Comparison of ENCODE assay signal across 1 cellular context in genomic region chr5:103119765-103120606, GRCh38.
TF ChIP-seq lines count a peak whose summit lies in the region.

A gene with protein sequence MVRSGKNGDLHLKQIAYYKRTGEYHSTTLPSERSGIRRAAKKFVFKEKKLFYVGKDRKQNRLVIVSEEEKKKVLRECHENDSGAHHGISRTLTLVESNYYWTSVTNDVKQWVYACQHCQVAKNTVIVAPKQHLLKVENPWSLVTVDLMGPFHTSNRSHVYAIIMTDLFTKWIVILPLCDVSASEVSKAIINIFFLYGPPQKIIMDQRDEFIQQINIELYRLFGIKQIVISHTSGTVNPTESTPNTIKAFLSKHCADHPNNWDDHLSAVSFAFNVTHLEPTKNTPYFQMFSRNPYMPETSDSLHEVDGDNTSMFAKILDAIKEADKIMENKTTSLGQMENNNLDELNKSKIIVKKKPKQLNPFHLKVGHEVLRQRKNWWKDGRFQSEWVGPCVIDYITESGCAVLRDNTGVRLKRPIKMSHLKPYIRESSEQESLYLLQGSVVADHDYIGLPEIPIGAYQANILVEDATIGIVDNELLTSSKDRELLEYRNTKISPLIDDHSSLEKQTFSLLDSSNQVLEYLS (minus strand): TSS chr5:103120138. CDS start chr5:103108707, 11,431 bp downstream.
TSS of gene PPIP5K2 (plus strand) at chr5:103120301. CDS start at chr5:103129590, 9,289 bp downstream.

TF ChIP-seq in GM12878, 131 proteins besides CTCF, POLR2A, EP300 and RAD21 (continued from another document and continues in another):
- TF ChIP-seq RELA (IDR thresholded peaks at IDR 0.05; ENCODE audit: borderline replicate concordance, partially characterized antibody) = peak; percentile 91
- no peak for TF ChIP-seq JUND (IDR thresholded peaks at IDR 0.05; ENCODE audit: low read depth, low read length)
- TF ChIP-seq CBFB (IDR thresholded peaks at IDR 0.05; ENCODE audit: low read depth) = 0 out of 2 replicates have a peak, but pooled peaks have one; percentile 30
- peak; percentile 54 for TF ChIP-seq TCF7 (IDR thresholded peaks at IDR 0.05; ENCODE audit: borderline replicate concordance)
- TF ChIP-seq TCF12 (IDR thresholded peaks at IDR 0.05; ENCODE audit: low read depth, low read length) = 0 out of 2 replicates have a peak, but pooled peaks have one; percentile 29
- no peak for TF ChIP-seq STAT3 (IDR thresholded peaks at IDR 0.05; ENCODE audit: low read depth, low read length)
- peak; percentile 68; the same call in 1 of the 2 replicates for TF ChIP-seq PAX5 (IDR thresholded peaks at IDR 0.05; ENCODE audit: borderline replicate concordance, low read depth, low read length)
- TF ChIP-seq HCFC1 (IDR thresholded peaks at IDR 0.05; ENCODE audit: low read length) = peak; percentile 92
- peak in 1 of 2 experiments; percentile 72; a peak in 1 of 4 replicates for TF ChIP-seq ETV6 (conservative IDR thresholded peaks at IDR 0.05 in 1 of 2, IDR thresholded peaks at IDR 0.05 in 1 of 2; ENCODE audit: borderline replicate concordance in 1 of 2, low read depth in 1 of 2)
- TF ChIP-seq EZH2 (IDR thresholded peaks at IDR 0.05; ENCODE audit: borderline replicate concordance, control insufficient read depth, low read depth, low read length) = no peak
- 0 out of 2 replicates have a peak, but pooled peaks have one; percentile 5 for TF ChIP-seq BCL11A (IDR thresholded peaks at IDR 0.05; ENCODE audit: low read depth, low read length)
- TF ChIP-seq FOS (IDR thresholded peaks at IDR 0.05; ENCODE audit: borderline replicate concordance, extremely low read depth, insufficient read length) = no peak
- TF ChIP-seq MTA2 (IDR thresholded peaks at IDR 0.05; ENCODE audit: low read depth) = peak; percentile 67
- TF ChIP-seq MTA3 (IDR thresholded peaks at IDR 0.05; ENCODE audit: borderline replicate concordance, low read length) = peak; percentile 56; the same call in 1 of the 2 replicates
- TF ChIP-seq PML (IDR thresholded peaks at IDR 0.05; ENCODE audit: low read length) = peak; percentile 88
- TF ChIP-seq MYB (IDR thresholded peaks at IDR 0.05; ENCODE audit: borderline replicate concordance, low read depth, low read length) = no peak
- TF ChIP-seq, protein P1, sequence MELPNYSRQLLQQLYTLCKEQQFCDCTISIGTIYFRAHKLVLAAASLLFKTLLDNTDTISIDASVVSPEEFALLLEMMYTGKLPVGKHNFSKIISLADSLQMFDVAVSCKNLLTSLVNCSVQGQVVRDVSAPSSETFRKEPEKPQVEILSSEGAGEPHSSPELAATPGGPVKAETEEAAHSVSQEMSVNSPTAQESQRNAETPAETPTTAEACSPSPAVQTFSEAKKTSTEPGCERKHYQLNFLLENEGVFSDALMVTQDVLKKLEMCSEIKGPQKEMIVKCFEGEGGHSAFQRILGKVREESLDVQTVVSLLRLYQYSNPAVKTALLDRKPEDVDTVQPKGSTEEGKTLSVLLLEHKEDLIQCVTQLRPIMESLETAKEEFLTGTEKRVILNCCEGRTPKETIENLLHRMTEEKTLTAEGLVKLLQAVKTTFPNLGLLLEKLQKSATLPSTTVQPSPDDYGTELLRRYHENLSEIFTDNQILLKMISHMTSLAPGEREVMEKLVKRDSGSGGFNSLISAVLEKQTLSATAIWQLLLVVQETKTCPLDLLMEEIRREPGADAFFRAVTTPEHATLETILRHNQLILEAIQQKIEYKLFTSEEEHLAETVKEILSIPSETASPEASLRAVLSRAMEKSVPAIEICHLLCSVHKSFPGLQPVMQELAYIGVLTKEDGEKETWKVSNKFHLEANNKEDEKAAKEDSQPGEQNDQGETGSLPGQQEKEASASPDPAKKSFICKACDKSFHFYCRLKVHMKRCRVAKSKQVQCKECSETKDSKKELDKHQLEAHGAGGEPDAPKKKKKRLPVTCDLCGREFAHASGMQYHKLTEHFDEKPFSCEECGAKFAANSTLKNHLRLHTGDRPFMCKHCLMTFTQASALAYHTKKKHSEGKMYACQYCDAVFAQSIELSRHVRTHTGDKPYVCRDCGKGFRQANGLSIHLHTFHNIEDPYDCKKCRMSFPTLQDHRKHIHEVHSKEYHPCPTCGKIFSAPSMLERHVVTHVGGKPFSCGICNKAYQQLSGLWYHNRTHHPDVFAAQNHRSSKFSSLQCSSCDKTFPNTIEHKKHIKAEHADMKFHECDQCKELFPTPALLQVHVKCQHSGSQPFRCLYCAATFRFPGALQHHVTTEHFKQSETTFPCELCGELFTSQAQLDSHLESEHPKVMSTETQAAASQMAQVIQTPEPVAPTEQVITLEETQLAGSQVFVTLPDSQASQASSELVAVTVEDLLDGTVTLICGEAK (IDR thresholded peaks at IDR 0.05; ENCODE audit: borderline replicate concordance) = peak; percentile 100
- peak; percentile 75; the same call in 1 of the 2 replicates for TF ChIP-seq MEF2A (IDR thresholded peaks at IDR 0.05; ENCODE audit: insufficient read depth, low read depth, low read length)
- peak; percentile 89 to 92 for TF ChIP-seq SRF (IDR thresholded peaks at IDR 0.05; ENCODE audit: low read depth in 2 of 2, low read length in 2 of 2)
- TF ChIP-seq CBX3 (IDR thresholded peaks at IDR 0.05; ENCODE audit: borderline replicate concordance, low read depth) = no peak
- TF ChIP-seq CHD4 (IDR thresholded peaks at IDR 0.05) = no peak
- no peak; the same call in 1 of the 2 replicates for TF ChIP-seq RCOR1 (conservative IDR thresholded peaks at IDR 0.05; ENCODE audit: low read depth, low read length)
- peak; percentile 99 for TF ChIP-seq NBN (IDR thresholded peaks at IDR 0.05)
- peak; percentile 76; the same call in 1 of the 2 replicates for TF ChIP-seq SMARCA5 (IDR thresholded peaks at IDR 0.05)
- TF ChIP-seq, protein P2, sequence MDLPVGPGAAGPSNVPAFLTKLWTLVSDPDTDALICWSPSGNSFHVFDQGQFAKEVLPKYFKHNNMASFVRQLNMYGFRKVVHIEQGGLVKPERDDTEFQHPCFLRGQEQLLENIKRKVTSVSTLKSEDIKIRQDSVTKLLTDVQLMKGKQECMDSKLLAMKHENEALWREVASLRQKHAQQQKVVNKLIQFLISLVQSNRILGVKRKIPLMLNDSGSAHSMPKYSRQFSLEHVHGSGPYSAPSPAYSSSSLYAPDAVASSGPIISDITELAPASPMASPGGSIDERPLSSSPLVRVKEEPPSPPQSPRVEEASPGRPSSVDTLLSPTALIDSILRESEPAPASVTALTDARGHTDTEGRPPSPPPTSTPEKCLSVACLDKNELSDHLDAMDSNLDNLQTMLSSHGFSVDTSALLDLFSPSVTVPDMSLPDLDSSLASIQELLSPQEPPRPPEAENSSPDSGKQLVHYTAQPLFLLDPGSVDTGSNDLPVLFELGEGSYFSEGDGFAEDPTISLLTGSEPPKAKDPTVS (IDR thresholded peaks at IDR 0.05; ENCODE audit: low read depth, low read length) = peak; percentile 70; the same call in 1 of the 2 replicates
- peak; percentile 93 for TF ChIP-seq ESRRA (IDR thresholded peaks at IDR 0.05; ENCODE audit: low read length)
- TF ChIP-seq ZNF384 (IDR thresholded peaks at IDR 0.05; ENCODE audit: borderline replicate concordance, low read depth, low read length) = no peak
- no peak for TF ChIP-seq HDAC2 (IDR thresholded peaks at IDR 0.05)
- peak; percentile 50 for TF ChIP-seq MYC (IDR thresholded peaks at IDR 0.05; ENCODE audit: insufficient read depth, insufficient read length, insufficient replicate concordance, low read length, severe bottlenecking)
- TF ChIP-seq, protein P3, sequence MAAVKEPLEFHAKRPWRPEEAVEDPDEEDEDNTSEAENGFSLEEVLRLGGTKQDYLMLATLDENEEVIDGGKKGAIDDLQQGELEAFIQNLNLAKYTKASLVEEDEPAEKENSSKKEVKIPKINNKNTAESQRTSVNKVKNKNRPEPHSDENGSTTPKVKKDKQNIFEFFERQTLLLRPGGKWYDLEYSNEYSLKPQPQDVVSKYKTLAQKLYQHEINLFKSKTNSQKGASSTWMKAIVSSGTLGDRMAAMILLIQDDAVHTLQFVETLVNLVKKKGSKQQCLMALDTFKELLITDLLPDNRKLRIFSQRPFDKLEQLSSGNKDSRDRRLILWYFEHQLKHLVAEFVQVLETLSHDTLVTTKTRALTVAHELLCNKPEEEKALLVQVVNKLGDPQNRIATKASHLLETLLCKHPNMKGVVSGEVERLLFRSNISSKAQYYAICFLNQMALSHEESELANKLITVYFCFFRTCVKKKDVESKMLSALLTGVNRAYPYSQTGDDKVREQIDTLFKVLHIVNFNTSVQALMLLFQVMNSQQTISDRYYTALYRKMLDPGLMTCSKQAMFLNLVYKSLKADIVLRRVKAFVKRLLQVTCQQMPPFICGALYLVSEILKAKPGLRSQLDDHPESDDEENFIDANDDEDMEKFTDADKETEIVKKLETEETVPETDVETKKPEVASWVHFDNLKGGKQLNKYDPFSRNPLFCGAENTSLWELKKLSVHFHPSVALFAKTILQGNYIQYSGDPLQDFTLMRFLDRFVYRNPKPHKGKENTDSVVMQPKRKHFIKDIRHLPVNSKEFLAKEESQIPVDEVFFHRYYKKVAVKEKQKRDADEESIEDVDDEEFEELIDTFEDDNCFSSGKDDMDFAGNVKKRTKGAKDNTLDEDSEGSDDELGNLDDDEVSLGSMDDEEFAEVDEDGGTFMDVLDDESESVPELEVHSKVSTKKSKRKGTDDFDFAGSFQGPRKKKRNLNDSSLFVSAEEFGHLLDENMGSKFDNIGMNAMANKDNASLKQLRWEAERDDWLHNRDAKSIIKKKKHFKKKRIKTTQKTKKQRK (IDR thresholded peaks at IDR 0.05; ENCODE audit: low read depth, low read length) = no peak; the same call in 1 of the 2 replicates
- peak; percentile 100 for TF ChIP-seq MXI1 (IDR thresholded peaks at IDR 0.05; ENCODE audit: low read depth, low read length)
- TF ChIP-seq YY1 (IDR thresholded peaks at IDR 0.05; ENCODE audit: low read depth, low read length) = peak; percentile 82
- TF ChIP-seq, protein P4, sequence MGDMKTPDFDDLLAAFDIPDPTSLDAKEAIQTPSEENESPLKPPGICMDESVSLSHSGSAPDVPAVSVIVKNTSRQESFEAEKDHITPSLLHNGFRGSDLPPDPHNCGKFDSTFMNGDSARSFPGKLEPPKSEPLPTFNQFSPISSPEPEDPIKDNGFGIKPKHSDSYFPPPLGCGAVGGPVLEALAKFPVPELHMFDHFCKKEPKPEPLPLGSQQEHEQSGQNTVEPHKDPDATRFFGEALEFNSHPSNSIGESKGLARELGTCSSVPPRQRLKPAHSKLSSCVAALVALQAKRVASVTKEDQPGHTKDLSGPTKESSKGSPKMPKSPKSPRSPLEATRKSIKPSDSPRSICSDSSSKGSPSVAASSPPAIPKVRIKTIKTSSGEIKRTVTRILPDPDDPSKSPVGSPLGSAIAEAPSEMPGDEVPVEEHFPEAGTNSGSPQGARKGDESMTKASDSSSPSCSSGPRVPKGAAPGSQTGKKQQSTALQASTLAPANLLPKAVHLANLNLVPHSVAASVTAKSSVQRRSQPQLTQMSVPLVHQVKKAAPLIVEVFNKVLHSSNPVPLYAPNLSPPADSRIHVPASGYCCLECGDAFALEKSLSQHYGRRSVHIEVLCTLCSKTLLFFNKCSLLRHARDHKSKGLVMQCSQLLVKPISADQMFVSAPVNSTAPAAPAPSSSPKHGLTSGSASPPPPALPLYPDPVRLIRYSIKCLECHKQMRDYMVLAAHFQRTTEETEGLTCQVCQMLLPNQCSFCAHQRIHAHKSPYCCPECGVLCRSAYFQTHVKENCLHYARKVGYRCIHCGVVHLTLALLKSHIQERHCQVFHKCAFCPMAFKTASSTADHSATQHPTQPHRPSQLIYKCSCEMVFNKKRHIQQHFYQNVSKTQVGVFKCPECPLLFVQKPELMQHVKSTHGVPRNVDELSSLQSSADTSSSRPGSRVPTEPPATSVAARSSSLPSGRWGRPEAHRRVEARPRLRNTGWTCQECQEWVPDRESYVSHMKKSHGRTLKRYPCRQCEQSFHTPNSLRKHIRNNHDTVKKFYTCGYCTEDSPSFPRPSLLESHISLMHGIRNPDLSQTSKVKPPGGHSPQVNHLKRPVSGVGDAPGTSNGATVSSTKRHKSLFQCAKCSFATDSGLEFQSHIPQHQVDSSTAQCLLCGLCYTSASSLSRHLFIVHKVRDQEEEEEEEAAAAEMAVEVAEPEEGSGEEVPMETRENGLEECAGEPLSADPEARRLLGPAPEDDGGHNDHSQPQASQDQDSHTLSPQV (IDR thresholded peaks at IDR 0.05) = 0 out of 2 replicates have a peak, but pooled peaks have one; percentile 40
- TF ChIP-seq TBL1XR1 (IDR thresholded peaks at IDR 0.05; ENCODE audit: low read depth, low read length) = peak; percentile 85
- 0 out of 2 replicates have a peak, but pooled peaks have one; percentile 10 for TF ChIP-seq RFX5 (IDR thresholded peaks at IDR 0.05; ENCODE audit: low read depth, low read length)
- TF ChIP-seq CHD2 (IDR thresholded peaks at IDR 0.05; ENCODE audit: borderline replicate concordance, low read depth, low read length) = peak; percentile 85
- TF ChIP-seq, protein P5, sequence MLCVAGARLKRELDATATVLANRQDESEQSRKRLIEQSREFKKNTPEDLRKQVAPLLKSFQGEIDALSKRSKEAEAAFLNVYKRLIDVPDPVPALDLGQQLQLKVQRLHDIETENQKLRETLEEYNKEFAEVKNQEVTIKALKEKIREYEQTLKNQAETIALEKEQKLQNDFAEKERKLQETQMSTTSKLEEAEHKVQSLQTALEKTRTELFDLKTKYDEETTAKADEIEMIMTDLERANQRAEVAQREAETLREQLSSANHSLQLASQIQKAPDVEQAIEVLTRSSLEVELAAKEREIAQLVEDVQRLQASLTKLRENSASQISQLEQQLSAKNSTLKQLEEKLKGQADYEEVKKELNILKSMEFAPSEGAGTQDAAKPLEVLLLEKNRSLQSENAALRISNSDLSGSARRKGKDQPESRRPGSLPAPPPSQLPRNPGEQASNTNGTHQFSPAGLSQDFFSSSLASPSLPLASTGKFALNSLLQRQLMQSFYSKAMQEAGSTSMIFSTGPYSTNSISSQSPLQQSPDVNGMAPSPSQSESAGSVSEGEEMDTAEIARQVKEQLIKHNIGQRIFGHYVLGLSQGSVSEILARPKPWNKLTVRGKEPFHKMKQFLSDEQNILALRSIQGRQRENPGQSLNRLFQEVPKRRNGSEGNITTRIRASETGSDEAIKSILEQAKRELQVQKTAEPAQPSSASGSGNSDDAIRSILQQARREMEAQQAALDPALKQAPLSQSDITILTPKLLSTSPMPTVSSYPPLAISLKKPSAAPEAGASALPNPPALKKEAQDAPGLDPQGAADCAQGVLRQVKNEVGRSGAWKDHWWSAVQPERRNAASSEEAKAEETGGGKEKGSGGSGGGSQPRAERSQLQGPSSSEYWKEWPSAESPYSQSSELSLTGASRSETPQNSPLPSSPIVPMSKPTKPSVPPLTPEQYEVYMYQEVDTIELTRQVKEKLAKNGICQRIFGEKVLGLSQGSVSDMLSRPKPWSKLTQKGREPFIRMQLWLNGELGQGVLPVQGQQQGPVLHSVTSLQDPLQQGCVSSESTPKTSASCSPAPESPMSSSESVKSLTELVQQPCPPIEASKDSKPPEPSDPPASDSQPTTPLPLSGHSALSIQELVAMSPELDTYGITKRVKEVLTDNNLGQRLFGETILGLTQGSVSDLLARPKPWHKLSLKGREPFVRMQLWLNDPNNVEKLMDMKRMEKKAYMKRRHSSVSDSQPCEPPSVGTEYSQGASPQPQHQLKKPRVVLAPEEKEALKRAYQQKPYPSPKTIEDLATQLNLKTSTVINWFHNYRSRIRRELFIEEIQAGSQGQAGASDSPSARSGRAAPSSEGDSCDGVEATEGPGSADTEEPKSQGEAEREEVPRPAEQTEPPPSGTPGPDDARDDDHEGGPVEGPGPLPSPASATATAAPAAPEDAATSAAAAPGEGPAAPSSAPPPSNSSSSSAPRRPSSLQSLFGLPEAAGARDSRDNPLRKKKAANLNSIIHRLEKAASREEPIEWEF (IDR thresholded peaks at IDR 0.05; ENCODE audit: insufficient replicate concordance, low read depth, low read length) = no peak
- no peak for TF ChIP-seq RBBP5 (conservative IDR thresholded peaks at IDR 0.05)
- no peak for TF ChIP-seq ZNF274 (IDR thresholded peaks at IDR 0.05; ENCODE audit: insufficient read depth, insufficient read length)
- TF ChIP-seq BHLHE40 (IDR thresholded peaks at IDR 0.05; ENCODE audit: borderline replicate concordance in 1 of 2, low read depth in 2 of 2, low read length in 1 of 2) = peak; percentile 57 to 85; a peak in 3 of 4 replicates
- peak; percentile 100 for TF ChIP-seq GABPA (IDR thresholded peaks at IDR 0.05; ENCODE audit: low read depth)
